In genomic region chr5:172003750-172004149, GRCh38 we compare ENCODE assay signal across 12 cellular contexts. TPM values are rescaled to one million over a fixed set of nuclear protein-coding genes. Genes with fewer than 3 reads are reported as not detected.
DNase-seq lines count a peak whose midpoint lies in the region; ATAC-seq and TF ChIP-seq lines count a peak whose summit lies in the region.
"Had no signal": no experiment of that assay in that cellular context is flagged by ENCODE, and none has a peak within 500 bp of the region (broad histone marks: within the 10 kb centered on the region; RNA-seq: fewer than 3 reads in every experiment).

No MANE protein-coding gene starts in this region.

- no peak overlapping the region for H2BK15ac ChIP-seq in IMR-90 (ENCODE audit: low read depth, low read length)

- H3K4me2 ChIP-seq in IMR-90 (ENCODE audit: low read depth, low read length) = peak overlapping the region; percentile 49

- H3K4ac ChIP-seq in IMR-90 (ENCODE audit: low read depth, low read length) = no peak overlapping the region

- H3K9me1 ChIP-seq in IMR-90 (ENCODE audit: insufficient read depth, low read length) = peaks cover 17% of the 10 kb centered on the region

- CTCF ChIA-PET in CD4-positive, alpha-beta memory T cell (lab: Charles Lee; ENCODE audit: partially characterized antibody) = interaction anchor here (0.6 to 1.0 kb wide), 2 partner anchors 185 to 270 kb away, joined by 3 read pairs; partner anchors contain the start of gene STK10
- CTCF ChIA-PET in IMR-90 (lab: Yijun Ruan, JAX) = no interaction called here

- H3K4me1 ChIP-seq in CD4-positive, alpha-beta memory T cell (ENCODE audit: insufficient read depth, low read length) = peaks cover 62% of the 10 kb centered on the region
- H3K4me1 ChIP-seq in IMR-90 (ENCODE audit: control insufficient read depth, insufficient read depth, low read length) = peaks cover 9% of the 10 kb centered on the region
- H3K4me1 ChIP-seq in body of pancreas = peaks cover 63% of the 10 kb centered on the region

- no peak overlapping the region for H2AFZ ChIP-seq in IMR-90 (replicated peaks; ENCODE audit: low read length, poor library complexity)

- H2BK5ac ChIP-seq in IMR-90 (ENCODE audit: low read depth, low read length, poor library complexity, severe bottlenecking) = peak overlapping the region; percentile 38

- dilution Hi-C loops in IMR-90 (cut with HindIII; ENCODE audit: low sequenced_read_pairs, unreplicated experiment) = no loop called here

- no peak overlapping the region for H3K14ac ChIP-seq in IMR-90 (replicated peaks; ENCODE audit: low read depth, low read length)

- no peak overlapping the region for H2AK9ac ChIP-seq in IMR-90 (replicated peaks; ENCODE audit: low read depth, low read length, poor library complexity)

- H4K8ac ChIP-seq in IMR-90 (ENCODE audit: low read depth in 2 of 2, low read length in 2 of 2) = no peak overlapping the region

- H3K36me3 Mint-ChIP-seq in CD4-positive, alpha-beta memory T cell = peaks cover 0 to 15% of the 10 kb centered on the region in 2 donors
- H3K36me3 Mint-ChIP-seq in natural killer cell treated with Interleukin-12 subunit alpha and Interleukin-12 subunit beta and Interleukin-15 and Interleukin-18, amount 100 ng/mL, for 72 hours = no peaks in the 10 kb centered on the region

- no CpG with 5 or more reads among the region's 1 CpG for WGBS in IMR-90 (ENCODE audit: extremely low coverage in 2 of 2, insufficient read length in 1 of 2), 2 experiments
- 9% methylated on average over 1 of the region's 1 CpG for WGBS in body of pancreas, 2 donors

- ATAC-seq in IMR-90 (ENCODE audit: low read depth) = no peak
- ATAC-seq in body of pancreas = no peak
- ATAC-seq in natural killer cell treated with Interleukin-12 subunit alpha and Interleukin-12 subunit beta and Interleukin-15 and Interleukin-18, amount 100 ng/mL, for 72 hours = no peak
- ATAC-seq in HG03457 (IDR thresholded peaks at IDR 0.05; ENCODE audit: unreplicated experiment) = no peak
- ATAC-seq in HG02970 (IDR thresholded peaks at IDR 0.05; ENCODE audit: low FRiP score, unreplicated experiment) = no peak

- H3K9me3 Mint-ChIP-seq in CD4-positive, alpha-beta memory T cell = peaks cover 0 to 6% (median 0%) of the 10 kb centered on the region in 8 donors
- no peaks in the 10 kb centered on the region for H3K9me3 Mint-ChIP-seq in natural killer cell treated with Interleukin-12 subunit alpha and Interleukin-12 subunit beta and Interleukin-15 and Interleukin-18, amount 100 ng/mL, for 72 hours

- no peaks in the 10 kb centered on the region for H3K36me3 ChIP-seq in CD4-positive, alpha-beta memory T cell (ENCODE audit: insufficient read depth, low read length)
- H3K36me3 ChIP-seq in IMR-90 (ENCODE audit: control insufficient read depth, insufficient read depth, low read length) = no peaks in the 10 kb centered on the region
- no peaks in the 10 kb centered on the region for H3K36me3 ChIP-seq in body of pancreas (replicated peaks in 1 of 2; ENCODE audit: insufficient read depth in 1 of 2, low read depth in 2 of 2)
- H3K36me3 ChIP-seq: right atrium auricular region had no signal

- H3K79me1 ChIP-seq in IMR-90 (ENCODE audit: low read depth in 1 of 2, low read length in 2 of 2) = peaks cover 11 to 77% of the 10 kb centered on the region in 2 experiments

- no peak overlapping the region for H2BK20ac ChIP-seq in IMR-90 (ENCODE audit: low read depth, low read length)

- H3K23ac ChIP-seq in IMR-90 (ENCODE audit: low read depth, low read length) = no peak overlapping the region

- intact Hi-C loops in CD4-positive, alpha-beta memory T cell (cut with micrococcal nuclease) = no loop called here
- intact Hi-C loops in IMR-90 (cut with micrococcal nuclease) = loop anchor here (2.0 kb wide), 1 partner anchor 19 kb away; no protein-coding TSS in a partner anchor
- intact Hi-C loops in body of pancreas (cut with DNase I) = no loop called here

- DNase-seq in CD4-positive, alpha-beta memory T cell = no peak
- DNase-seq in IMR-90 = no peak
- no peak for DNase-seq in body of pancreas
- DNase-seq in natural killer cell treated with Interleukin-12 subunit alpha and Interleukin-12 subunit beta and Interleukin-15 and Interleukin-18, amount 100 ng/mL, for 72 hours (ENCODE audit: low spot score) = no peak
- no peak for DNase-seq in UCSD-AML1 (lab: John Stamatoyannopoulos, UW; ENCODE audit: unreplicated experiment)
- DNase-seq in kidney tubule cell (ENCODE audit: low spot score) = no peak
- DNase-seq: anterior cingulate cortex; GOT3; stimulated activated naive CD4-positive, alpha-beta T cell had no signal

- H3K4me3 Mint-ChIP-seq in CD4-positive, alpha-beta memory T cell = peak overlapping the region in 7 of 8 donors; percentile 12 to 68 (median 33)
- peak overlapping the region; percentile 19 for H3K4me3 Mint-ChIP-seq in natural killer cell treated with Interleukin-12 subunit alpha and Interleukin-12 subunit beta and Interleukin-15 and Interleukin-18, amount 100 ng/mL, for 72 hours

- TF ChIP-seq CTCF in IMR-90 (conservative IDR thresholded peaks at IDR 0.05; ENCODE audit: low read depth, low read length) (no peak), body of pancreas (IDR thresholded peaks at IDR 0.05) (no peak)

- POLR2A ChIA-PET in CD4-positive, alpha-beta memory T cell (lab: Charles Lee; ENCODE audit: partially characterized antibody) = no interaction called here
- POLR2A ChIA-PET in IMR-90 (lab: Charles Lee; ENCODE audit: unreplicated experiment) = interaction anchor here (0.6 kb wide), 1 partner anchor 1489 kb away, joined by 3 read pairs; no protein-coding TSS in a partner anchor

- no peak overlapping the region for H4K91ac ChIP-seq in IMR-90 (ENCODE audit: insufficient read depth, low read depth, low read length)

- H3K4me1 Mint-ChIP-seq in CD4-positive, alpha-beta memory T cell = peaks cover 49 to 81% (median 65%) of the 10 kb centered on the region in 4 donors
- peaks cover 45 to 65% of the 10 kb centered on the region in 2 donors for H3K4me1 Mint-ChIP-seq in natural killer cell treated with Interleukin-12 subunit alpha and Interleukin-12 subunit beta and Interleukin-15 and Interleukin-18, amount 100 ng/mL, for 72 hours (ENCODE audit: low read depth in 2 of 2)

- H3K18ac ChIP-seq in IMR-90 (ENCODE audit: low read depth, low read length) = no peak overlapping the region

- BruUV-seq in IMR-90 (replicated peaks; lab: Mats Ljungman, UMichigan) = no TSS peak

- no peak overlapping the region for H2AK5ac ChIP-seq in IMR-90 (ENCODE audit: low read depth, low read length)

- H3K27me3 ChIP-seq in CD4-positive, alpha-beta memory T cell (ENCODE audit: insufficient read depth, low read length) = no peaks in the 10 kb centered on the region
- no peaks in the 10 kb centered on the region for H3K27me3 ChIP-seq in IMR-90 (ENCODE audit: control insufficient read depth, insufficient read depth, low read length)
- H3K27me3 ChIP-seq in body of pancreas = no peaks in the 10 kb centered on the region
- H3K27me3 ChIP-seq: right atrium auricular region had no signal

- no peak overlapping the region for H4K5ac ChIP-seq in IMR-90 (ENCODE audit: low read depth, low read length)

- H2BK120ac ChIP-seq in IMR-90 (ENCODE audit: low read depth, low read length) = no peak overlapping the region

- H3K27me3 Mint-ChIP-seq in CD4-positive, alpha-beta memory T cell = no peaks in the 10 kb centered on the region
- H3K27me3 Mint-ChIP-seq in natural killer cell treated with Interleukin-12 subunit alpha and Interleukin-12 subunit beta and Interleukin-15 and Interleukin-18, amount 100 ng/mL, for 72 hours = no peaks in the 10 kb centered on the region

- TF ChIP-seq RAD21 in IMR-90 (IDR thresholded peaks at IDR 0.05; ENCODE audit: low read length) = no peak

- H4K20me1 ChIP-seq in IMR-90 (ENCODE audit: insufficient read depth, low read length) = peaks cover 72% of the 10 kb centered on the region

- H3K9ac ChIP-seq in IMR-90 (ENCODE audit: low read depth, low read length) = no peak overlapping the region

- in situ Hi-C loops in IMR-90 (cut with MboI; ENCODE audit: low sequenced_read_pairs) = no loop called here

- no peak overlapping the region for H3K27ac ChIP-seq in CD4-positive, alpha-beta memory T cell (ENCODE audit: low read depth, low read length)
- H3K27ac ChIP-seq in IMR-90 (ENCODE audit: insufficient read depth, low read length) (no peak overlapping the region), body of pancreas (peak overlapping the region in 3 of 4 donors; percentile 98 to 99 (median 98))

- H3K4me3 ChIP-seq in CD4-positive, alpha-beta memory T cell (ENCODE audit: low read length in 2 of 2) = no peak overlapping the region
- H3K4me3 ChIP-seq in IMR-90 (ENCODE audit: insufficient read depth, low read depth, low read length) = no peak overlapping the region
- H3K4me3 ChIP-seq in body of pancreas = no peak overlapping the region
- H3K4me3 ChIP-seq: right atrium auricular region had no signal

- peak overlapping the region in 3 of 7 donors; percentile 21 to 66 (median 24) for H3K27ac Mint-ChIP-seq in CD4-positive, alpha-beta memory T cell
- H3K27ac Mint-ChIP-seq in natural killer cell treated with Interleukin-12 subunit alpha and Interleukin-12 subunit beta and Interleukin-15 and Interleukin-18, amount 100 ng/mL, for 72 hours = peak overlapping the region in 1 of 2 donors; percentile 69

- no peak for TF ChIP-seq POLR2A in IMR-90 (IDR thresholded peaks at IDR 0.05; ENCODE audit: low read depth, low read length)
- no peak for TF ChIP-seq POLR2A in body of pancreas (IDR thresholded peaks at IDR 0.05)

- no peaks in the 10 kb centered on the region for H3K9me3 ChIP-seq in CD4-positive, alpha-beta memory T cell (ENCODE audit: control insufficient read depth in 1 of 2, low read length in 2 of 2)
- no peaks in the 10 kb centered on the region for H3K9me3 ChIP-seq in IMR-90 (ENCODE audit: control insufficient read depth, insufficient read depth, low read length)
- no peaks in the 10 kb centered on the region for H3K9me3 ChIP-seq in body of pancreas
- H3K9me3 ChIP-seq: right atrium auricular region had no signal

- H3K56ac ChIP-seq in IMR-90 (ENCODE audit: extremely low read depth, insufficient read depth, low read length) = no peak overlapping the region

TF ChIP-seq in IMR-90, 13 proteins besides CTCF, POLR2A, EP300 and RAD21 (continues in another document):
- no peak for TF ChIP-seq BHLHE40 (IDR thresholded peaks at IDR 0.05; ENCODE audit: low read depth, low read length)
- no peak for TF ChIP-seq CHD1 (IDR thresholded peaks at IDR 0.05; ENCODE audit: low read depth, low read length)
- no peak for TF ChIP-seq MAFK (IDR thresholded peaks at IDR 0.05; ENCODE audit: low read depth, low read length)
- TF ChIP-seq CEBPB (IDR thresholded peaks at IDR 0.05; ENCODE audit: low read depth, low read length) = no peak
- no peak for TF ChIP-seq FOS (IDR thresholded peaks at IDR 0.05; ENCODE audit: low read depth, low read length)

RNA-seq across cellular contexts. Expression of gene FBXW11, which starts 2.7 kb away (rescaled TPM):
- 10 to 100 TPM; 41.7 to 43.4 TPM for total RNA-seq in CD4-positive, alpha-beta memory T cell
- 10 to 100 TPM; 17.1 to 22.6 TPM for polyA plus RNA-seq in CD4-positive, alpha-beta memory T cell
- total RNA-seq in IMR-90 (2012; rRNA removed) (97.1 and 100 TPM in 2 replicates), body of pancreas (10 to 100 TPM; 29.0 to 64.6 TPM)
- polyA plus RNA-seq in IMR-90 (2012; rRNA removed) = 29.1 and 34.3 TPM in 2 replicates
- 14.9 and 17.1 TPM in 2 replicates for polyA plus RNA-seq in IMR-90 (2012; cell fraction: cytosol; rRNA removed)
- 10.5 and 28.9 TPM in 2 replicates for polyA plus RNA-seq in IMR-90 (2012; cell fraction: nucleus; rRNA removed; ENCODE audit: low replicate concordance)
- total RNA-seq in natural killer cell treated with Interleukin-12 subunit alpha and Interleukin-12 subunit beta and Interleukin-15 and Interleukin-18, amount 100 ng/mL, for 72 hours = 10 to 100 TPM; 47.3 to 54.8 TPM

Comparison
In these comparisons a context has a peak if more than half of its experiments do, and no peak if none do; other contexts are left out.
1. H3K27ac ChIP-seq: peak in body of pancreas (3 of 4); none in CD4-positive, alpha-beta memory T cell (single experiment) and IMR-90 (single experiment).